In the genomic region with DNA sequence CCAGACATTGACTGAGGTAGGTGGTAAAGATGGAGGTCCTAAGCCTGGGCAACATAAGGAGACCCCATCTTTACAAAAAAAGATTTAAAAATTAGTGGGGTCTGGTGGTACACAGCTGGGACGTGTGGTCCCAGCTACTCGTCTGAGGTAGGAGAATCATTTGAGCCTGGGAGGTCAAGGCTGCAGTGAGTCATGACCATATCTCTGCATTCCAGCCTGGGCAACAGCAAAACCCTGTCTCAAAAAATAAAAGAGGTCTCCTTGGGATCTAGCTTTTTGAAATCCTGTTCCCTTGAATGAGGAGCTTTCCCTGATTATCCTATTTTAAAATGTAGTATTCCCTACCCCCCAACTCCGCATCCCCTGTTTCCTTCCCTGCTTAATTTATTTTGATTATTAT, we compare ENCODE assay signal across 18 cellular contexts.
DNase-seq lines count a peak whose midpoint lies in the region; ATAC-seq, FAIRE-seq and TF ChIP-seq lines count a peak whose summit lies in the region.
"Had no signal": no experiment of that assay in that cellular context is flagged by ENCODE, and none has a peak within 500 bp of the region (broad histone marks: within the 10 kb centered on the region; RNA-seq: fewer than 3 reads in every experiment).

No MANE protein-coding gene starts in this region.

- H3K4me1 ChIP-seq in IMR-90 (ENCODE audit: control insufficient read depth, insufficient read depth, low read length): no peaks in the 10 kb centered on the region; the same call in 1 of the 2 replicates
- no peaks in the 10 kb centered on the region for H3K4me1 ChIP-seq in astrocyte (ENCODE audit: insufficient read depth, low read length)
- H3K4me1 ChIP-seq in CD4-positive, alpha-beta memory T cell (ENCODE audit: insufficient read depth, low read length): no peaks in the 10 kb centered on the region
- no peaks in the 10 kb centered on the region for H3K4me1 ChIP-seq in transverse colon

- H3K4me3 ChIP-seq in IMR-90 (ENCODE audit: insufficient read depth, low read depth, low read length): no peak overlapping the region
- H3K4me3 ChIP-seq in astrocyte (ENCODE audit: insufficient read depth, low read depth, low read length): no peak overlapping the region
- H3K4me3 ChIP-seq in foreskin fibroblast (ENCODE audit: low read depth in 1 of 2, low read length in 2 of 2): no peak overlapping the region
- H3K4me3 ChIP-seq in CD4-positive, alpha-beta memory T cell (ENCODE audit: low read length in 2 of 2): no peak overlapping the region
- H3K4me3 ChIP-seq in transverse colon: no peak overlapping the region
- H3K4me3 ChIP-seq: SK-N-MC had no signal

- TF ChIP-seq POLR2A in IMR-90 (IDR thresholded peaks at IDR 0.05; ENCODE audit: low read depth, low read length): no peak
- TF ChIP-seq POLR2A in transverse colon (IDR thresholded peaks at IDR 0.05): no peak

- CTCF ChIA-PET in IMR-90 (lab: Yijun Ruan, JAX): interaction anchor here (0.5 kb wide), 1 partner anchor 192 kb away, joined by 3 read pairs; no protein-coding TSS in a partner anchor
- CTCF ChIA-PET in CD4-positive, alpha-beta memory T cell (lab: Charles Lee; ENCODE audit: partially characterized antibody): interaction anchor here (1.3 kb wide), 1 partner anchor 10 kb away, joined by 3 read pairs; no protein-coding TSS in a partner anchor

- no peak for TF ChIP-seq CTCF in IMR-90 (conservative IDR thresholded peaks at IDR 0.05; ENCODE audit: low read depth, low read length)
- TF ChIP-seq CTCF in astrocyte (IDR thresholded peaks at IDR 0.05; ENCODE audit: insufficient read depth, low read depth, low read length): no peak
- no peak for TF ChIP-seq CTCF in foreskin fibroblast (IDR thresholded peaks at IDR 0.05; ENCODE audit: low read depth, low read length)
- no peak for TF ChIP-seq CTCF in transverse colon (IDR thresholded peaks at IDR 0.05)

- H2BK5ac ChIP-seq in IMR-90 (ENCODE audit: low read depth, low read length, poor library complexity, severe bottlenecking): no peak overlapping the region

- no peaks in the 10 kb centered on the region for H4K20me1 ChIP-seq in IMR-90 (ENCODE audit: insufficient read depth, low read length)
- H4K20me1 ChIP-seq in astrocyte (ENCODE audit: insufficient read depth, low read length): no peaks in the 10 kb centered on the region

- H3K9me3 ChIP-seq in IMR-90 (ENCODE audit: control insufficient read depth, insufficient read depth, low read length) (no peaks in the 10 kb centered on the region), astrocyte (ENCODE audit: insufficient read depth, low read depth, low read length) (no peaks in the 10 kb centered on the region), transverse colon (no peaks in the 10 kb centered on the region)
- H3K9me3 ChIP-seq in CD4-positive, alpha-beta memory T cell (ENCODE audit: control insufficient read depth in 1 of 2, low read length in 2 of 2): no peaks in the 10 kb centered on the region

- H3K36me3 ChIP-seq in IMR-90 (ENCODE audit: control insufficient read depth, insufficient read depth, low read length) (peaks cover 21% of the 10 kb centered on the region), astrocyte (ENCODE audit: insufficient read depth, low read length) (peaks cover 27% of the 10 kb centered on the region), transverse colon (peaks cover 0 to 3% (median 0%) of the 10 kb centered on the region in 4 donors)
- H3K36me3 ChIP-seq in CD4-positive, alpha-beta memory T cell (ENCODE audit: insufficient read depth, low read length): peaks cover 37% of the 10 kb centered on the region

- peaks cover 9% of the 10 kb centered on the region for H3K36me3 Mint-ChIP-seq in astrocyte (ENCODE audit: low read depth, unreplicated experiment)
- peaks cover 23 to 47% of the 10 kb centered on the region in 2 donors for H3K36me3 Mint-ChIP-seq in CD4-positive, alpha-beta memory T cell

- H3K9me3 Mint-ChIP-seq in astrocyte (ENCODE audit: unreplicated experiment): no peaks in the 10 kb centered on the region
- no peaks in the 10 kb centered on the region for H3K9me3 Mint-ChIP-seq in CD4-positive, alpha-beta memory T cell

- H2AFZ ChIP-seq in IMR-90 (replicated peaks; ENCODE audit: low read length, poor library complexity): no peak overlapping the region
- no peak overlapping the region for H2AFZ ChIP-seq in astrocyte (ENCODE audit: low read depth, low read length)

- no peaks in the 10 kb centered on the region for H3K79me2 ChIP-seq in astrocyte (ENCODE audit: insufficient read depth, low read length)

- BruUV-seq in IMR-90 (replicated peaks; lab: Mats Ljungman, UMichigan): no TSS peak

- no peak overlapping the region for H3K18ac ChIP-seq in IMR-90 (ENCODE audit: low read depth, low read length)

- no peak for TF ChIP-seq EP300 in transverse colon (IDR thresholded peaks at IDR 0.05; ENCODE audit: low read depth)

- no peak overlapping the region for H3K4ac ChIP-seq in IMR-90 (ENCODE audit: low read depth, low read length)

- H3K4me2 ChIP-seq in IMR-90 (ENCODE audit: low read depth, low read length): no peak overlapping the region
- no peak overlapping the region for H3K4me2 ChIP-seq in astrocyte (ENCODE audit: low read length)

- ATAC-seq in IMR-90 (ENCODE audit: low read depth): peak; percentile 85
- ATAC-seq: Panc1, Right ventricle myocardium inferior had no signal

- no peak overlapping the region for H2AK5ac ChIP-seq in IMR-90 (ENCODE audit: low read depth, low read length)

- no peak overlapping the region for H4K91ac ChIP-seq in IMR-90 (ENCODE audit: insufficient read depth, low read depth, low read length)

- no peak overlapping the region for H2BK20ac ChIP-seq in IMR-90 (ENCODE audit: low read depth, low read length)

- H3K23ac ChIP-seq in IMR-90 (ENCODE audit: low read depth, low read length): no peak overlapping the region

- no peaks in the 10 kb centered on the region for H3K79me1 ChIP-seq in IMR-90 (ENCODE audit: low read depth in 1 of 2, low read length in 2 of 2)

- POLR2A ChIA-PET in IMR-90 (lab: Charles Lee; ENCODE audit: unreplicated experiment): no interaction called here
- POLR2A ChIA-PET in CD4-positive, alpha-beta memory T cell (lab: Charles Lee; ENCODE audit: partially characterized antibody): no interaction called here

- DNase-seq in IMR-90 (peak; percentile 42), astrocyte (ENCODE audit: low read depth) (peak; percentile 22), foreskin fibroblast (peak; percentile 1 to 10), transverse colon (no peak), NCI-H526 treated with DMSO at 0.1 percent for 48 hours (lab: John Stamatoyannopoulos, UW) (no peak), foreskin melanocyte (no peak)
- DNase-seq in CD4-positive, alpha-beta memory T cell: no peak
- DNase-seq: DMS 273 treated with DMSO at 0.1 percent for 48 hours, KG1, NCI-H1417 treated with DMSO at 0.1 percent for 48 hours, NCI-H2029, NCI-H2171 treated with DMSO at 0.1 percent for 48 hours, NCI-H510A had no signal

- intact Hi-C loops in IMR-90 (cut with micrococcal nuclease) (loop anchor here (5.0 kb wide), 1 partner anchor 78 kb away; the partner anchor contains the start of gene OGT), transverse colon (cut with DNase I; ENCODE audit: low total_unique reads) (no loop called here)
- intact Hi-C loops in CD4-positive, alpha-beta memory T cell (cut with micrococcal nuclease): no loop called here

- H2BK120ac ChIP-seq in IMR-90 (ENCODE audit: low read depth, low read length): no peak overlapping the region

- peaks cover 3% of the 10 kb centered on the region; the same call in 1 of the 2 replicates for H3K27me3 ChIP-seq in IMR-90 (ENCODE audit: control insufficient read depth, insufficient read depth, low read length)
- no peaks in the 10 kb centered on the region for H3K27me3 ChIP-seq in astrocyte (ENCODE audit: insufficient read depth, low read length)
- H3K27me3 ChIP-seq in CD4-positive, alpha-beta memory T cell (ENCODE audit: insufficient read depth, low read length): no peaks in the 10 kb centered on the region
- H3K27me3 ChIP-seq in transverse colon: no peaks in the 10 kb centered on the region

- no peak for TF ChIP-seq RAD21 in IMR-90 (IDR thresholded peaks at IDR 0.05; ENCODE audit: low read length)

- dilution Hi-C loops in IMR-90 (cut with HindIII; ENCODE audit: low sequenced_read_pairs, unreplicated experiment): no loop called here

- 20% methylated on average over 1 of the region's 3 CpGs; no CpG with 5 or more reads in 1 of the 2 experiments for WGBS in IMR-90 (ENCODE audit: extremely low coverage in 2 of 2, insufficient read length in 1 of 2), 2 experiments
- WGBS in transverse colon (ENCODE audit: low coverage in 1 of 2), 2 donors: 89% methylated on average over 3 of the region's 3 CpGs; no CpG with 5 or more reads in 1 of the 2 donors

- H3K56ac ChIP-seq in IMR-90 (ENCODE audit: extremely low read depth, insufficient read depth, low read length): no peak overlapping the region

- no peak overlapping the region for H3K27ac ChIP-seq in IMR-90 (ENCODE audit: insufficient read depth, low read length)
- no peak overlapping the region for H3K27ac ChIP-seq in astrocyte (ENCODE audit: low read depth, low read length)
- no peak overlapping the region for H3K27ac ChIP-seq in CD4-positive, alpha-beta memory T cell (ENCODE audit: low read depth, low read length)
- no peak overlapping the region for H3K27ac ChIP-seq in transverse colon
- H3K27ac ChIP-seq: HL-60, SK-N-MC had no signal

- no peaks in the 10 kb centered on the region for H3K27me3 Mint-ChIP-seq in astrocyte (ENCODE audit: low read depth, unreplicated experiment)
- no peaks in the 10 kb centered on the region for H3K27me3 Mint-ChIP-seq in CD4-positive, alpha-beta memory T cell

- H3K4me3 Mint-ChIP-seq in astrocyte (ENCODE audit: unreplicated experiment): no peak overlapping the region
- no peak overlapping the region for H3K4me3 Mint-ChIP-seq in CD4-positive, alpha-beta memory T cell

- H3K9me1 ChIP-seq in IMR-90 (ENCODE audit: insufficient read depth, low read length): no peaks in the 10 kb centered on the region

- in situ Hi-C loops in IMR-90 (cut with MboI; ENCODE audit: low sequenced_read_pairs): no loop called here
- in situ Hi-C loops in transverse colon (cut with MboI; ENCODE audit: low pct_ligation_motif_present in 1 of 4, low pct_unique_long_range_greater_than_20kb in 1 of 4, low sequenced_read_pairs in 3 of 4): no loop called here

- H4K5ac ChIP-seq in IMR-90 (ENCODE audit: low read depth, low read length): no peak overlapping the region

- no peak overlapping the region for H2AK9ac ChIP-seq in IMR-90 (replicated peaks; ENCODE audit: low read depth, low read length, poor library complexity)

- FAIRE-seq in astrocyte (lab: Jason Lieb, UNC): peak; percentile 73
- FAIRE-seq: GM18507 had no signal

- H3K9ac ChIP-seq in IMR-90 (ENCODE audit: low read depth, low read length) (no peak overlapping the region), astrocyte (ENCODE audit: low read length) (no peak overlapping the region)

- H3K27ac Mint-ChIP-seq in astrocyte (ENCODE audit: unreplicated experiment): peak overlapping the region; percentile 92
- H3K27ac Mint-ChIP-seq in CD4-positive, alpha-beta memory T cell: peak overlapping the region in 1 of 7 donors; percentile 56

- no peak overlapping the region for H3K14ac ChIP-seq in IMR-90 (replicated peaks; ENCODE audit: low read depth, low read length)

- no peak overlapping the region for H4K8ac ChIP-seq in IMR-90 (ENCODE audit: low read depth in 2 of 2, low read length in 2 of 2)

- no peak overlapping the region for H2BK15ac ChIP-seq in IMR-90 (ENCODE audit: low read depth, low read length)

- H3K4me1 Mint-ChIP-seq in astrocyte (ENCODE audit: low read depth, unreplicated experiment): peaks cover 16% of the 10 kb centered on the region
- no peaks in the 10 kb centered on the region for H3K4me1 Mint-ChIP-seq in CD4-positive, alpha-beta memory T cell

Comparison
In these comparisons a context has a peak if more than half of its experiments do, and no peak if none do; other contexts are left out.
1. DNase-seq: peak in IMR-90 (single experiment), astrocyte (single experiment) and foreskin fibroblast (2 of 2); none in CD4-positive, alpha-beta memory T cell (0 of 5), transverse colon (single experiment), NCI-H526 treated with DMSO at 0.1 percent for 48 hours (single experiment) and foreskin melanocyte (single experiment).